Comparison of ENCODE assay signal across 16 cellular contexts in the genomic region with DNA sequence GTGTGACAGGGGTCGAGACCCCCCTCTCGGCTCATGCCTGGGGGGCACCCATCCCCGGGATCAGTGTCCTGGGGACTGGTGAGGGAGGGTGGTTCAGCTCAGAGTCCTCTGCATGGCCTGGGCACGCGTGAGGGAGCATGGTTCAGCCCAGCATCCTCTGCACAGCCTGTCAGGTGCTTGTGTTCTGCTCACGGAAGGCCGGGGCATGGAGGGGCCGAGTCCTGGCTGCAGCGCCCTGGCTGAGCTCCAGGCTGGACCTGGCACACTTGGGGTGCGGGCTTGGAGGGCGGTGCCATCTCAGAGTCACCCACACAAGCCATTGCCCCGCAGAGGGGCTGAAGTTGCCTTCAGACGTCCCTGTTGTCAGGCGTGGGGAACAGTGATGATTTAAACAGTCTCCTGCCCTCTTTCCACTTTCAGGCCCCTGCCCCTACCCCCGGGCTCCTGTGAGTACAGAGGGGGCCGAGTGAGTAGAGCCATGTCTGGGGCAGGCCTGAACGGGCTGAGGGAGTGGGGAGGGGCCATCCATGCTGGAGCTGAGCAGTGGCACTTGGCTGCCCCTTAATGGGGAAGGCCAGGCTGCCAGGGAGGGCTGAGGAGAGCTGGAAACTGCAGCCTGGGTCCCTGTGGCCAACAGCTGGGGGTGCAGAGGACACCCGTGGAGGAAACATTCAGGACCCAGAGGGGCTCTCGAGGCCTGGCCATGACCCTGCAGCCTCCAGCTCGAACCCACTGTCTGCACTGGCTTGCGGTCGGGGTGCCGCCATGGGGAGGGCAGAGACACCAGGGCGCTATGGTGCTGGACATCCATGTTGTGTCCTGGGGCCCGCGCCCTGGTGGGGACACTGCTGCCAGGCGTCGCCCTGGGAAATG. TPM values are rescaled to one million over a fixed set of nuclear protein-coding genes. Genes with fewer than 3 reads are reported as not detected.
DNase-seq lines count a peak whose midpoint lies in the region; ATAC-seq, FAIRE-seq and TF ChIP-seq lines count a peak whose summit lies in the region.
"Had no signal": no experiment of that assay in that cellular context is flagged by ENCODE, and none has a peak within 500 bp of the region (broad histone marks: within the 10 kb centered on the region; RNA-seq: fewer than 3 reads in every experiment).

No MANE protein-coding gene starts in this region.

- FAIRE-seq in astrocyte (lab: Jason Lieb, UNC) (no peak), H54 (lab: Jason Lieb, UNC) (no peak)
- FAIRE-seq: RCC 7860 had no signal

- TF ChIP-seq RAD21 in IMR-90 (IDR thresholded peaks at IDR 0.05; ENCODE audit: low read length) = no peak

- H3K9me3 ChIP-seq in IMR-90 (ENCODE audit: control insufficient read depth, insufficient read depth, low read length) = no peaks in the 10 kb centered on the region; the same call in 1 of the 2 replicates
- H3K9me3 ChIP-seq in astrocyte (ENCODE audit: insufficient read depth, low read depth, low read length) = peaks cover 2% of the 10 kb centered on the region
- H3K9me3 ChIP-seq in iPS-15b (ENCODE audit: control insufficient read depth, insufficient read depth, low read length) = no peaks in the 10 kb centered on the region
- no peaks in the 10 kb centered on the region for H3K9me3 ChIP-seq in PC-9 (ENCODE audit: insufficient read depth, low read depth)

- no peak overlapping the region for H4K5ac ChIP-seq in IMR-90 (ENCODE audit: low read depth, low read length)

- no peak overlapping the region for H2AK5ac ChIP-seq in IMR-90 (ENCODE audit: low read depth, low read length)

- H3K79me1 ChIP-seq in IMR-90 (ENCODE audit: low read depth in 1 of 2, low read length in 2 of 2) = peaks cover 3 to 10% of the 10 kb centered on the region in 2 experiments

- H3K56ac ChIP-seq in IMR-90 (ENCODE audit: extremely low read depth, insufficient read depth, low read length) = no peak overlapping the region

- H3F3A ChIP-seq in PC-9 (ENCODE audit: insufficient read depth, low read depth) = no peaks in the 10 kb centered on the region

- H3K23ac ChIP-seq in IMR-90 (ENCODE audit: low read depth, low read length) = no peak overlapping the region

- no peak overlapping the region for H3K27ac ChIP-seq in IMR-90 (ENCODE audit: insufficient read depth, low read length)
- no peak overlapping the region for H3K27ac ChIP-seq in astrocyte (ENCODE audit: low read depth, low read length)
- peak overlapping the region; percentile 50 for H3K27ac ChIP-seq in substantia nigra (ENCODE audit: low read depth, low read length, poor library complexity, severe bottlenecking)
- H3K27ac ChIP-seq in PC-9 = no peak overlapping the region
- H3K27ac ChIP-seq: BLaER1 treated with 17β-estradiol and CSF1 and Interleukin-3, amounts not matched to agents 10 nM and 100 nM had no signal

- no peak overlapping the region for H3K4me3 ChIP-seq in IMR-90 (ENCODE audit: insufficient read depth, low read depth, low read length)
- H3K4me3 ChIP-seq in astrocyte (ENCODE audit: insufficient read depth, low read depth, low read length) = no peak overlapping the region
- H3K4me3 ChIP-seq in iPS-15b (ENCODE audit: low read depth, low read length) = no peak overlapping the region
- H3K4me3 ChIP-seq in PC-9 = no peak overlapping the region
- H3K4me3 ChIP-seq: BLaER1 treated with 17β-estradiol and CSF1 and Interleukin-3, amounts not matched to agents 10 nM and 100 nM had no signal

- H4K91ac ChIP-seq in IMR-90 (ENCODE audit: insufficient read depth, low read depth, low read length) = no peak overlapping the region

- peaks cover 7% of the 10 kb centered on the region for H3K4me1 Mint-ChIP-seq in astrocyte (ENCODE audit: low read depth, unreplicated experiment)

- peak overlapping the region; percentile 66 for H3K27ac Mint-ChIP-seq in astrocyte (ENCODE audit: unreplicated experiment)

- H3K4me2 ChIP-seq in IMR-90 (ENCODE audit: low read depth, low read length) = no peak overlapping the region
- no peak overlapping the region for H3K4me2 ChIP-seq in astrocyte (ENCODE audit: low read length)
- no peak overlapping the region for H3K4me2 ChIP-seq in PC-9

- dilution Hi-C loops in IMR-90 (cut with HindIII; ENCODE audit: low sequenced_read_pairs, unreplicated experiment) = no loop called here

- H2AFZ ChIP-seq in IMR-90 (replicated peaks; ENCODE audit: low read length, poor library complexity) (peak overlapping the region; percentile 21), astrocyte (ENCODE audit: low read depth, low read length) (no peak overlapping the region), PC-9 (no peak overlapping the region)

- H3K4me1 ChIP-seq in IMR-90 (ENCODE audit: control insufficient read depth, insufficient read depth, low read length) (peaks cover 2% of the 10 kb centered on the region; the same call in 1 of the 2 replicates), astrocyte (ENCODE audit: insufficient read depth, low read length) (peaks cover 7% of the 10 kb centered on the region), iPS-15b (ENCODE audit: control insufficient read depth, insufficient read depth, low read length) (no peaks in the 10 kb centered on the region), PC-9 (replicated peaks; ENCODE audit: insufficient read depth) (no peaks in the 10 kb centered on the region)

- peaks cover 14% of the 10 kb centered on the region for H4K20me1 ChIP-seq in IMR-90 (ENCODE audit: insufficient read depth, low read length)
- peaks cover 63% of the 10 kb centered on the region for H4K20me1 ChIP-seq in astrocyte (ENCODE audit: insufficient read depth, low read length)
- H4K20me1 ChIP-seq in PC-9 (ENCODE audit: insufficient read depth) = peaks cover 34% of the 10 kb centered on the region

- H3K79me2 ChIP-seq in astrocyte (ENCODE audit: insufficient read depth, low read length) (peaks cover 9% of the 10 kb centered on the region), PC-9 (ENCODE audit: low read depth) (0 out of 2 replicates have a peak, but pooled peaks cover 3% of the 10 kb centered on the region)

- H3K9me2 ChIP-seq in PC-9 (ENCODE audit: insufficient read depth) = no peaks in the 10 kb centered on the region

- H3K4ac ChIP-seq in IMR-90 (ENCODE audit: low read depth, low read length) = no peak overlapping the region

- no peak for TF ChIP-seq POLR2A in IMR-90 (IDR thresholded peaks at IDR 0.05; ENCODE audit: low read depth, low read length)
- TF ChIP-seq POLR2A in H54 (IDR thresholded peaks at IDR 0.05; ENCODE audit: low read depth, low read length) = no peak

- H2BK20ac ChIP-seq in IMR-90 (ENCODE audit: low read depth, low read length) = no peak overlapping the region

- intact Hi-C loops in IMR-90 (cut with micrococcal nuclease) (no loop called here), PC-9 (cut with micrococcal nuclease; ENCODE audit: unreplicated experiment) (no loop called here)

- no peak for DNase-seq in IMR-90
- DNase-seq in astrocyte (ENCODE audit: low read depth) = no peak
- DNase-seq in substantia nigra (lab: John Stamatoyannopoulos, UW) = peak in 25 of 49 donors; percentile 11 to 74 (median 36)
- DNase-seq in H54 (ENCODE audit: insufficient read length, low spot score) = no peak
- DNase-seq in NCI-H748 (lab: John Stamatoyannopoulos, UW; ENCODE audit: unreplicated experiment) = no peak
- DNase-seq in PC-9 = no peak
- DNase-seq: DMS 273 treated with DMSO at 0.1 percent for 48 hours, H9, NCI-H1092, NCI-H2107, NCI-H226, SHP77 treated with DMSO at 0.1 percent for 48 hours had no signal

- H3K27me3 Mint-ChIP-seq in astrocyte (ENCODE audit: low read depth, unreplicated experiment) = no peaks in the 10 kb centered on the region

- H3K9me1 ChIP-seq in IMR-90 (ENCODE audit: insufficient read depth, low read length) = no peaks in the 10 kb centered on the region

- POLR2A ChIA-PET in IMR-90 (lab: Charles Lee; ENCODE audit: unreplicated experiment) (no interaction called here), PC-9 (lab: Charles Lee; ENCODE audit: unreplicated experiment) (no interaction called here)

- in situ Hi-C loops in IMR-90 (cut with MboI; ENCODE audit: low sequenced_read_pairs) = no loop called here

- H3K14ac ChIP-seq in IMR-90 (replicated peaks; ENCODE audit: low read depth, low read length) = no peak overlapping the region

- no peak overlapping the region for H3K9ac ChIP-seq in IMR-90 (ENCODE audit: low read depth, low read length)
- no peak overlapping the region for H3K9ac ChIP-seq in astrocyte (ENCODE audit: low read length)
- peak overlapping the region; percentile 37 for H3K9ac ChIP-seq in iPS-15b (ENCODE audit: low read depth, low read length)

- no TSS peak for BruUV-seq in IMR-90 (replicated peaks; lab: Mats Ljungman, UMichigan)
- no TSS peak for BruUV-seq in PC-9 (replicated peaks; lab: Mats Ljungman, UMichigan)

- H3K36me3 ChIP-seq in IMR-90 (ENCODE audit: control insufficient read depth, insufficient read depth, low read length) = peaks cover 4% of the 10 kb centered on the region; the same call in 1 of the 2 replicates
- no peaks in the 10 kb centered on the region for H3K36me3 ChIP-seq in astrocyte (ENCODE audit: insufficient read depth, low read length)
- H3K36me3 ChIP-seq in iPS-15b (ENCODE audit: control insufficient read depth, insufficient read depth, low read length) = peaks cover 15% of the 10 kb centered on the region
- no peaks in the 10 kb centered on the region for H3K36me3 ChIP-seq in PC-9 (ENCODE audit: low read depth)

- no peak overlapping the region for H3K4me3 Mint-ChIP-seq in astrocyte (ENCODE audit: unreplicated experiment)
- H3K4me3 Mint-ChIP-seq: H9 had no signal

- H3K27me3 ChIP-seq in IMR-90 (ENCODE audit: control insufficient read depth, insufficient read depth, low read length) (no peaks in the 10 kb centered on the region), astrocyte (ENCODE audit: insufficient read depth, low read length) (no peaks in the 10 kb centered on the region), iPS-15b (ENCODE audit: control insufficient read depth, insufficient read depth, low read length) (no peaks in the 10 kb centered on the region), PC-9 (ENCODE audit: insufficient read depth, low read depth) (no peaks in the 10 kb centered on the region)
- H3K27me3 ChIP-seq: BLaER1 treated with 17β-estradiol and CSF1 and Interleukin-3, amounts not matched to agents 10 nM and 100 nM had no signal

- H3K36me3 Mint-ChIP-seq in astrocyte (ENCODE audit: low read depth, unreplicated experiment) = peaks cover 2% of the 10 kb centered on the region

- H3K9me3 Mint-ChIP-seq in astrocyte (ENCODE audit: unreplicated experiment) = peaks cover 3% of the 10 kb centered on the region

- WGBS in IMR-90 (ENCODE audit: extremely low coverage in 2 of 2, insufficient read length in 1 of 2), 2 experiments = 88% methylated on average over 18 of the region's 28 CpGs; no CpG with 5 or more reads in 1 of the 2 experiments

- TF ChIP-seq CTCF in IMR-90 (conservative IDR thresholded peaks at IDR 0.05; ENCODE audit: low read depth, low read length) (no peak), astrocyte (IDR thresholded peaks at IDR 0.05; ENCODE audit: insufficient read depth, low read depth, low read length) (no peak), PC-9 (conservative IDR thresholded peaks at IDR 0.05) (no peak)

- no peak overlapping the region for H4K8ac ChIP-seq in IMR-90 (ENCODE audit: low read depth in 2 of 2, low read length in 2 of 2)

- ATAC-seq in IMR-90 (ENCODE audit: low read depth) = no peak; the same call in 1 of the 2 replicates
- no peak for ATAC-seq in GM21723 (IDR thresholded peaks at IDR 0.05; ENCODE audit: unreplicated experiment)

- H2BK120ac ChIP-seq in IMR-90 (ENCODE audit: low read depth, low read length) = no peak overlapping the region

- no peak overlapping the region for H2BK15ac ChIP-seq in IMR-90 (ENCODE audit: low read depth, low read length)

- no peak overlapping the region for H3K18ac ChIP-seq in IMR-90 (ENCODE audit: low read depth, low read length)

- no peak overlapping the region for H2AK9ac ChIP-seq in IMR-90 (replicated peaks; ENCODE audit: low read depth, low read length, poor library complexity)

- no peak overlapping the region for H2BK5ac ChIP-seq in IMR-90 (ENCODE audit: low read depth, low read length, poor library complexity, severe bottlenecking)

- CTCF ChIA-PET in IMR-90 (lab: Yijun Ruan, JAX) = no interaction called here
- CTCF ChIA-PET in PC-9 (lab: Charles Lee) = no interaction called here

RNA-seq across cellular contexts. Expression of gene FBRSL1, which starts 22.5 kb away (rescaled TPM):
- total RNA-seq in IMR-90 (2012; rRNA removed) (0.36 and 0.83 TPM in 2 replicates), astrocyte (36.6 and 43.8 TPM in 2 replicates), PC-9 (2021) (59.5 and 76.1 TPM in 2 replicates)
- polyA plus RNA-seq in IMR-90 (2012; rRNA removed) = 10.8 and 12.9 TPM in 2 replicates
- 9.9 and 14.5 TPM in 2 replicates for polyA plus RNA-seq in IMR-90 (2012; cell fraction: cytosol; rRNA removed)
- 30.2 and 71.7 TPM in 2 replicates for polyA plus RNA-seq in IMR-90 (2012; cell fraction: nucleus; rRNA removed; ENCODE audit: low replicate concordance)

Comparison
In these comparisons a context has a peak if more than half of its experiments do, and no peak if none do; other contexts are left out.
1. DNase-seq: peak in substantia nigra (25 of 49); none in IMR-90 (single experiment), astrocyte (single experiment), H54 (single experiment), NCI-H748 (single experiment) and PC-9 (0 of 2).
2. RNA of gene FBRSL1, which starts 22.5 kb away (total RNA-seq): 59.5 to 76.1 TPM in PC-9 and 36.6 to 43.8 TPM in astrocyte; 0.36 to 0.83 TPM in IMR-90; every median in the first group is over 10 times any median in the second.